In the genomic region with DNA sequence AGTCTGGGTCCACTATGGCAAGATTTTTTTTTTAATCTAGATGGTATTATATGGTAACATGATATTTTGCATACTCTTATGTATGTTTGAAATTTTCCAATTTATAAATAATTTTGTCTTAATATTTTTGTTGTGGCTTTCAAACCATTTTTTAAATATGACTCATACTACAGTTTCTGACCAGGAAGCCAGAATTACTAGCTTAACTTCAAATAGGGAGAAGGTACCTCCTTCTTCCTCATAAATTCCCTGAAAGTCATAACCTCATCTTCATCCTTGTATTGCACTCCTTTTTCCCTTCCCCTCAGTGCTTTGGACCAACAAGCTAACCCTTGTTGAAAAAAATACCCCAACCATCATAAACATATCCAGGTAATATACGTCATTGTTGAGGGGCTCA, we compare ENCODE assay signal across 18 cellular contexts. TPM values are rescaled to one million over a fixed set of nuclear protein-coding genes. Genes with fewer than 3 reads are reported as not detected.
"Had no signal": no experiment of that assay in that cellular context is flagged by ENCODE, and none has a peak within 500 bp of the region (broad histone marks: within the 10 kb centered on the region; RNA-seq: fewer than 3 reads in every experiment).

No MANE protein-coding gene starts in this region.

- H3K36me3 ChIP-seq: adrenal gland, esophagus squamous epithelium, heart right ventricle, ovary, tibial nerve, vagina had no signal

- H3K36me3 Mint-ChIP-seq: brain had no signal

- H3K27ac ChIP-seq: adrenal gland, esophagus squamous epithelium, heart right ventricle, ovary, skin epidermis, tibial nerve, vagina had no signal

- H3K27me3 ChIP-seq: adrenal gland, esophagus squamous epithelium, heart right ventricle, ovary, tibial nerve, vagina had no signal

- H3K4me3 ChIP-seq: adrenal gland, esophagus squamous epithelium, heart right ventricle, ovary, skin epidermis, tibial nerve, vagina had no signal

- H3K27ac Mint-ChIP-seq: activated CD8-positive, alpha-beta T cell treated with anti-CD3 and anti-CD28 coated beads, Interleukin-2, amount 10 ng/mL, durations not matched to agents 7 days and 5 days; activated naive CD4-positive, alpha-beta T cell treated with anti-CD3 and anti-CD28 coated beads, Interleukin-2, amount 10 ng/mL, durations not matched to agents 7 days and 5 days; activated T-helper 2 cell treated with anti-CD3 and anti-CD28 coated beads, Interferon-gamma antibody, Interleukin-2, Interleukin-4, amounts not matched to agents 10 μg/mL and 5 μg/mL and 100 μg/mL, durations not matched to agents 14 hours and 24 hours and 36 hours; brain had no signal

- H3K4me1 ChIP-seq: adrenal gland had no signal

- H3K9me3 ChIP-seq: adrenal gland, esophagus squamous epithelium, heart right ventricle, ovary, tibial nerve, vagina had no signal

- DNase-seq: activated CD4-positive, alpha-beta T cell treated with anti-CD3 and anti-CD28 coated beads for 4 hours; activated CD8-positive, alpha-beta T cell treated with anti-CD3 and anti-CD28 coated beads, Interleukin-2, amount 10 ng/mL, durations not matched to agents 7 days and 5 days; activated naive CD4-positive, alpha-beta T cell treated with anti-CD3 and anti-CD28 coated beads, Interleukin-2, amount 10 ng/mL, durations not matched to agents 7 days and 5 days; adrenal gland; cerebellar nuclear complex; esophagus squamous epithelium; foreskin melanocyte; heart right ventricle; mesendoderm; ovary had no signal

- H3K27me3 Mint-ChIP-seq: activated naive CD4-positive, alpha-beta T cell treated with anti-CD3 and anti-CD28 coated beads, Interleukin-2, amount 10 ng/mL, durations not matched to agents 7 days and 5 days had no signal

- H3K9me3 Mint-ChIP-seq: activated naive CD4-positive, alpha-beta T cell treated with anti-CD3 and anti-CD28 coated beads, Interleukin-2, amount 10 ng/mL, durations not matched to agents 7 days and 5 days; activated T-helper 2 cell treated with anti-CD3 and anti-CD28 coated beads, Interferon-gamma antibody, Interleukin-2, Interleukin-4, amounts not matched to agents 10 μg/mL and 5 μg/mL and 100 μg/mL, durations not matched to agents 14 hours and 24 hours and 36 hours; brain; neural crest cell had no signal

- H3K4me3 Mint-ChIP-seq: activated CD8-positive, alpha-beta T cell treated with anti-CD3 and anti-CD28 coated beads, Interleukin-2, amount 10 ng/mL, durations not matched to agents 7 days and 5 days; activated naive CD4-positive, alpha-beta T cell treated with anti-CD3 and anti-CD28 coated beads, Interleukin-2, amount 10 ng/mL, durations not matched to agents 7 days and 5 days; brain; neural crest cell had no signal

RNA-seq across cellular contexts. Expression of a gene that starts 58.7 kb away (rescaled TPM):
- total RNA-seq: dermis microvascular lymphatic vessel endothelial cell, kidney epithelial cell, neural crest cell had no signal
